ENCODE assay signal across 8 cellular contexts in the genomic region with DNA sequence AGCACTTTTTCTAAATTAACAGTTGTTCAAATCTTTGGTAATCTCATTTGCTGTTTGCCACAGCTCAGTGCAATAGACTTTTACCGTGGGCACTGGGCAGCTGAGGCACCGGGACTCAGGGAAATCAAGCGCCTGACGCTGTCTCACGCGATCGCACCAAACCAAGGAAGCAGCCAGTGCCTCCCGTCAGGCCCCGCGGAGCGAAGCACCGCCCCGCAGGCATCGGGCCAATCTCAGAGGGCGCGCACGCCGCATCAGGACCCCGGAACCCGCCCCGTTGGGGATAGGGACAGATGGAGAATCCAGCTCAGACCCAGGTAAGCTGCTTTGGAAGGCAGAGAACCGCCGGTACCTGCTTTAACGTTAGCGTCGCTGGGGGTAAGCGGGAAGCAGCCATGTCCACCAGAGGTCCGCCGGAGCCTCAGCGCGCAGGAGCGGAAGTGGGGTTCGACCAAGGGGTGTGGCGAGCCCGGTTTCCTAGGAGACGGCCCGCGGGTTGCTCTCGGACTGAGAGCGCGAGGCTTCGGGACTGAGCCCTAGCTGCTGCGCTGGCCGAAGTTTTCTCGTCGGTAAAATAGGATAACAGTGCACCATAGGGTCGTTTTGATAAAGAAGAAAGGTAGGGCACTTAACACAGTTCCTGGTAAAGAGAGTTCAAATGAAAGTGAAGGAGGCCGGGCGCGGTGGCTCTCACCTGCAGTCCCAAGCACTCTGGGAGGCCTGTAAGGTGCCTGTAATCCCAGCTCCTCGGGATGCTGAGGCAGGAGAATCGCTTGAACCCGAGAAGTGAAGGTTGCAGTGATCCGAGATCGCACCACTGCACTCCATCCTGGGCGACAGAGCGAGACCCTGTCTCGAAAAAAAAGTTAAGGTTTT. TPM values are rescaled to one million over a fixed set of nuclear protein-coding genes. Genes with fewer than 3 reads are reported as not detected.
DNase-seq lines count a peak whose midpoint lies in the region; ATAC-seq, FAIRE-seq and TF ChIP-seq lines count a peak whose summit lies in the region.

A gene with protein sequence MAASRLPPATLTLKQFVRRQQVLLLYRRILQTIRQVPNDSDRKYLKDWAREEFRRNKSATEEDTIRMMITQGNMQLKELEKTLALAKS (minus strand): TSS at position 428 of the 876 bp plus-strand sequence. CDS start 31 bp downstream, at position 397.

- 2% methylated on average over 30 to 58 of the region's 58 CpGs for WGBS in body of pancreas, 2 donors
- 1 to 4% methylated on average over 58 of the region's 58 CpGs for WGBS in sigmoid colon, 2 donors

- H3K27ac ChIP-seq in body of pancreas (peak within 1 kb of the TSS; percentile 81 to 95 (median 90)), sigmoid colon (peak within 1 kb of the TSS; percentile 88 to 93 (median 92))

- DNase-seq in 8988T (peak; percentile 67), NCI-H2107 treated with DMSO at 0.1 percent for 48 hours (lab: John Stamatoyannopoulos, UW; ENCODE audit: unreplicated experiment) (peak; percentile 84), body of pancreas (peak; percentile 96), iPS DF 4.7 (ENCODE audit: extremely low read depth, low spot score) (peak; percentile 44), sigmoid colon (peak; percentile 98)

- H3K4me3 ChIP-seq in body of pancreas (peak within 1 kb of the TSS; percentile 20 to 64), sigmoid colon (peak within 1 kb of the TSS; percentile 54 to 78 (median 64))

- peak in 1 of 4 donors; percentile 21 for TF ChIP-seq EP300 in sigmoid colon (IDR thresholded peaks at IDR 0.05)

- intact Hi-C loops in body of pancreas (cut with DNase I): no loop called here
- intact Hi-C loops in sigmoid colon (cut with DNase I): loop anchor here (5.0 kb wide), 2 partner anchors 189 to 1936 kb away; a partner anchor contains a TSS

- H3K27me3 ChIP-seq in body of pancreas: no peaks in the 10 kb centered on the region
- no peaks in the 10 kb centered on the region for H3K27me3 ChIP-seq in sigmoid colon

- TF ChIP-seq CTCF in body of pancreas (IDR thresholded peaks at IDR 0.05) (peak in 4 of 7 experiments; percentile 31 to 52 (median 40)), sigmoid colon (IDR thresholded peaks at IDR 0.05) (no peak)

- no peaks in the 10 kb centered on the region for H3K36me3 ChIP-seq in body of pancreas (replicated peaks in 1 of 2; ENCODE audit: insufficient read depth in 1 of 2, low read depth in 2 of 2)
- H3K36me3 ChIP-seq in sigmoid colon: peaks cover 0 to 30% (median 3%) of the 10 kb centered on the region in 4 donors

- H3K4me1 ChIP-seq in body of pancreas (peaks cover 15% of the 10 kb centered on the region), sigmoid colon (peaks cover 0 to 18% (median 16%) of the 10 kb centered on the region in 4 donors)

- ATAC-seq in GM18520 (IDR thresholded peaks at IDR 0.05; ENCODE audit: unreplicated experiment): peak; percentile 92
- peak; percentile 99 for ATAC-seq in HG03064 (IDR thresholded peaks at IDR 0.05; ENCODE audit: low read depth, unreplicated experiment)
- peak; percentile 99 for ATAC-seq in body of pancreas

- peak; percentile 52 for FAIRE-seq in TTC549 (lab: Jason Lieb, UNC)

- peak; percentile 79 to 97 (median 96) for TF ChIP-seq POLR2A in body of pancreas (IDR thresholded peaks at IDR 0.05)
- TF ChIP-seq POLR2A in sigmoid colon (IDR thresholded peaks at IDR 0.05): peak; percentile 86 to 88

- no peaks in the 10 kb centered on the region for H3K9me3 ChIP-seq in body of pancreas
- H3K9me3 ChIP-seq in sigmoid colon: no peaks in the 10 kb centered on the region

RNA-seq across cellular contexts. Expression of the gene that starts here (rescaled TPM):
- 10 to 100 TPM in 1 of 2 donors, 1 to 10 TPM in 1; 8.0 to 13.8 TPM for total RNA-seq in body of pancreas
- total RNA-seq in sigmoid colon: 10 to 100 TPM; 15.0 to 33.3 (median 21.3) TPM
- polyA plus RNA-seq in sigmoid colon: 10 to 100 TPM; 25.5 to 39.6 (median 28.7) TPM

Comparison
In these comparisons a context has a peak if more than half of its experiments do, and no peak if none do; other contexts are left out.
1. Peak in every context shown above with its lines: DNase-seq, ATAC-seq, H3K4me3 ChIP-seq and H3K27ac ChIP-seq.
2. DNase-seq: peak in every context shown above with its lines; median percentile 98 in sigmoid colon; 96 in body of pancreas; 84 in NCI-H2107 treated with DMSO at 0.1 percent for 48 hours; 67 in 8988T; 44 in iPS DF 4.7.
3. CTCF ChIP-seq: peak in body of pancreas (4 of 7); none in sigmoid colon (0 of 4).